Comparison of ENCODE assay signal across 1 cellular context in the genomic region with DNA sequence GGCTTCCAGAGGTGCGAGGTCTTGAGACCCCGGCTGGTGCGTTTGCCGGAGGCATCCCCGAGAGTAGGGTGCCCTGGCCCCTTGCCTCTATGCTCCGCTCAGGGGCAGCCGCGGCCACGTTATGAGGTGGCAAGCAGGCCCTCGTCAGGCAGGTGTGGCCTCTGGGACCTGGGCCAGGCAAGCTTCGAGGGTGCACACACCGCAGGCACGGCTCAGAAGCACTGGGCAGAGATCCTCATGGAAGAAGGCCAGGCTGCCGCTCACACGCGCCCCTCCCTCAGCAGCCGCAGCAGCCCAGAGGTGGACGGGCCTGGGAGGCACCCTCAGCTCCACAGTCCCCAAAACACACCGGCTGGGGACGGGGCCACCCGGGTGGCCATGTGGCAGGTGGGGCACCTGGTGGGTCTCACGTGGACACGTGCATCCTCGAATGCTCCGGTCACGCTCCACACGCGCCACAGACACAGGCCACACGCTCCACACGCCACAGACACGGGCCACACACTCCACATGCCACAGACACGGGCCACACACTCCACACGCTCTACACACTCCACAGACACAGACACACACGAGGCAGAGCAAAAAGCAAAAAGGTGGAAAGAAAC.
A peak's percentile ranks its signal among the peaks of the same experiment; 100 is the strongest.
TF ChIP-seq lines count a peak whose summit lies in the region.

No MANE protein-coding gene starts in this region.

TF ChIP-seq in H1, 55 proteins besides CTCF, POLR2A, EP300 and RAD21:
- no peak for TF ChIP-seq BCL11A (IDR thresholded peaks at IDR 0.05; ENCODE audit: low read depth in 2 of 2, low read length in 2 of 2)
- no peak for TF ChIP-seq TAF7 (optimal IDR thresholded peaks at IDR 0.05; ENCODE audit: borderline replicate concordance, low read depth, low read length)
- TF ChIP-seq RXRA (IDR thresholded peaks at IDR 0.05; ENCODE audit: insufficient read depth, low read depth, low read length): no peak
- TF ChIP-seq SAP30 (IDR thresholded peaks at IDR 0.05; ENCODE audit: insufficient read depth, insufficient replicate concordance, low read length): no peak
- TF ChIP-seq EGR1 (IDR thresholded peaks at IDR 0.05; ENCODE audit: borderline replicate concordance, low read depth, low read length): peak; percentile 46; the same call in 1 of the 2 replicates
- TF ChIP-seq EZH2 (IDR thresholded peaks at IDR 0.05; ENCODE audit: low read depth, low read length, severe bottlenecking): no peak
- TF ChIP-seq CTBP2 (IDR thresholded peaks at IDR 0.05; ENCODE audit: borderline replicate concordance, insufficient read depth, insufficient read length, low read length): no peak
- TF ChIP-seq E2F6 (IDR thresholded peaks at IDR 0.05): no peak
